13 cellular contexts compared by ENCODE assay signal in the genomic region with DNA sequence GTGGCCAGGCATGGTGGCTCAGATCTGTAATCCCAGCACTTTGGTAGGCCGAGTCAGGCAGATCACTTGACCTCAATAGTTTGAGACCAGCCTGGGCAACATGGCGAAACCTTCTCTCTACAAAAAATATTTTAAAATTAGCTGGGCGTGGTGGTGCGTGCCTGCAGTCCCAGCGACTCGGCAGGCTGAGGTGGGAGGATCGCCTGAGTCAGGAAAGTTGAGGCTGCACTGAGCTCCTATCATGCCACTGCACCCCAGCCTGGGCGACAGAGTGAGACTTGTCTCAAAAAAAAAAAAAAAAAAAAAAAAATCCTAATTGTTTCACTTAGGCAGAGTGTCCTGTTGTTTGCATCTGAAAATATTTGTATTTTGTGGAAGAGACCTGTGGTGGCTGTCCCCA. TPM values are rescaled to one million over a fixed set of nuclear protein-coding genes. Genes with fewer than 3 reads are reported as not detected.
"Had no signal": no experiment of that assay in that cellular context is flagged by ENCODE, and none has a peak within 500 bp of the region (broad histone marks: within the 10 kb centered on the region; RNA-seq: fewer than 3 reads in every experiment).

No MANE protein-coding gene starts in this region.

RNA-seq across cellular contexts. Expression of a gene that starts 6.7 kb away (rescaled TPM):
- total RNA-seq: activated B cell treated with CpG ODN at 0.5 μM for 24 hours; activated CD4-positive, alpha-beta memory T cell treated with anti-CD3 and anti-CD28 coated beads for 36 hours; activated CD4-positive, alpha-beta memory T cell treated with anti-CD3 and anti-CD28 coated beads, Interleukin-2, amount 10 ng/mL, durations not matched to agents 7 days and 5 days; activated CD4-positive, alpha-beta T cell treated with anti-CD3 and anti-CD28 coated beads for 36 hours; activated CD4-positive, alpha-beta T cell treated with anti-CD3 and anti-CD28 coated beads, Interleukin-2, amount 10 ng/mL, durations not matched to agents 24 days and 14 days; activated CD4-positive, alpha-beta T cell treated with anti-CD3 and anti-CD28 coated beads, Interleukin-2, amount 10 ng/mL, durations not matched to agents 7 days and 5 days; activated CD8-positive, alpha-beta memory T cell treated with anti-CD3 and anti-CD28 coated beads for 36 hours; activated CD8-positive, alpha-beta memory T cell treated with anti-CD3 and anti-CD28 coated beads, Interleukin-2, amount 10 ng/mL, durations not matched to agents 7 days and 5 days; activated CD8-positive, alpha-beta T cell treated with anti-CD3 and anti-CD28 coated beads for 36 hours; activated CD8-positive, alpha-beta T cell treated with anti-CD3 and anti-CD28 coated beads, Interleukin-2, amount 10 ng/mL, durations not matched to agents 7 days and 5 days; T-helper 1 cell treated with Interleukin-12 subunit alpha and Interleukin-12 subunit beta and Interleukin-4 antibody, amounts not matched to agents 30 ng/mL and 1 ng/mL, for 36 hours; T-helper 17 cell; T-helper 2 cell treated with Interferon-gamma antibody and Interleukin-4, amounts not matched to agents 100 ng/mL and 5 ng/mL, for 36 hours had no signal

RNA-seq across cellular contexts. Expression of a gene that starts 17.9 kb away (rescaled TPM):
- total RNA-seq: activated B cell treated with CpG ODN at 0.5 μM for 24 hours; activated CD4-positive, alpha-beta memory T cell treated with anti-CD3 and anti-CD28 coated beads for 36 hours; activated CD4-positive, alpha-beta memory T cell treated with anti-CD3 and anti-CD28 coated beads, Interleukin-2, amount 10 ng/mL, durations not matched to agents 7 days and 5 days; activated CD4-positive, alpha-beta T cell treated with anti-CD3 and anti-CD28 coated beads for 36 hours; activated CD4-positive, alpha-beta T cell treated with anti-CD3 and anti-CD28 coated beads, Interleukin-2, amount 10 ng/mL, durations not matched to agents 24 days and 14 days; activated CD4-positive, alpha-beta T cell treated with anti-CD3 and anti-CD28 coated beads, Interleukin-2, amount 10 ng/mL, durations not matched to agents 7 days and 5 days; activated CD8-positive, alpha-beta memory T cell treated with anti-CD3 and anti-CD28 coated beads for 36 hours; activated CD8-positive, alpha-beta memory T cell treated with anti-CD3 and anti-CD28 coated beads, Interleukin-2, amount 10 ng/mL, durations not matched to agents 7 days and 5 days; activated CD8-positive, alpha-beta T cell treated with anti-CD3 and anti-CD28 coated beads for 36 hours; activated CD8-positive, alpha-beta T cell treated with anti-CD3 and anti-CD28 coated beads, Interleukin-2, amount 10 ng/mL, durations not matched to agents 7 days and 5 days; T-helper 1 cell treated with Interleukin-12 subunit alpha and Interleukin-12 subunit beta and Interleukin-4 antibody, amounts not matched to agents 30 ng/mL and 1 ng/mL, for 36 hours; T-helper 17 cell; T-helper 2 cell treated with Interferon-gamma antibody and Interleukin-4, amounts not matched to agents 100 ng/mL and 5 ng/mL, for 36 hours had no signal
